1 cellular context compared by ENCODE assay signal in genomic region chr20:37542281-37542680, GRCh38.
TF ChIP-seq lines count a peak whose summit lies in the region.

No MANE protein-coding gene starts in this region.

TF ChIP-seq in K562, 482 proteins besides CTCF, POLR2A, EP300 and RAD21 (continued from another document and continues in another):
- TF ChIP-seq, protein P1, sequence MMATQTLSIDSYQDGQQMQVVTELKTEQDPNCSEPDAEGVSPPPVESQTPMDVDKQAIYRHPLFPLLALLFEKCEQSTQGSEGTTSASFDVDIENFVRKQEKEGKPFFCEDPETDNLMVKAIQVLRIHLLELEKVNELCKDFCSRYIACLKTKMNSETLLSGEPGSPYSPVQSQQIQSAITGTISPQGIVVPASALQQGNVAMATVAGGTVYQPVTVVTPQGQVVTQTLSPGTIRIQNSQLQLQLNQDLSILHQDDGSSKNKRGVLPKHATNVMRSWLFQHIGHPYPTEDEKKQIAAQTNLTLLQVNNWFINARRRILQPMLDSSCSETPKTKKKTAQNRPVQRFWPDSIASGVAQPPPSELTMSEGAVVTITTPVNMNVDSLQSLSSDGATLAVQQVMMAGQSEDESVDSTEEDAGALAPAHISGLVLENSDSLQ (IDR thresholded peaks at IDR 0.05): no peak
- no peak for TF ChIP-seq POU5F1 (IDR thresholded peaks at IDR 0.05; ENCODE audit: borderline replicate concordance, low read depth, low read length, partially characterized antibody)
- TF ChIP-seq ATF4 (CRISPR knock-in tag; IDR thresholded peaks at IDR 0.05): peak; percentile 89
- peak; percentile 52; the same call in 1 of the 2 replicates for TF ChIP-seq ZNF280B (CRISPR knock-in tag; IDR thresholded peaks at IDR 0.05)
- no peak for TF ChIP-seq BRD4 (IDR thresholded peaks at IDR 0.05)
- no peak for TF ChIP-seq SRSF9 (IDR thresholded peaks at IDR 0.05; ENCODE audit: borderline replicate concordance, low read depth, low read length)
- TF ChIP-seq ZNF398 (CRISPR knock-in tag; IDR thresholded peaks at IDR 0.05): no peak
- TF ChIP-seq COPS2 (conservative IDR thresholded peaks at IDR 0.05): no peak
- TF ChIP-seq NEUROD1 (IDR thresholded peaks at IDR 0.05; ENCODE audit: borderline replicate concordance, low read depth, low read length, partially characterized antibody): no peak
- no peak for TF ChIP-seq PRMT5 (CRISPR knock-in tag; IDR thresholded peaks at IDR 0.05)
- TF ChIP-seq, protein P2, sequence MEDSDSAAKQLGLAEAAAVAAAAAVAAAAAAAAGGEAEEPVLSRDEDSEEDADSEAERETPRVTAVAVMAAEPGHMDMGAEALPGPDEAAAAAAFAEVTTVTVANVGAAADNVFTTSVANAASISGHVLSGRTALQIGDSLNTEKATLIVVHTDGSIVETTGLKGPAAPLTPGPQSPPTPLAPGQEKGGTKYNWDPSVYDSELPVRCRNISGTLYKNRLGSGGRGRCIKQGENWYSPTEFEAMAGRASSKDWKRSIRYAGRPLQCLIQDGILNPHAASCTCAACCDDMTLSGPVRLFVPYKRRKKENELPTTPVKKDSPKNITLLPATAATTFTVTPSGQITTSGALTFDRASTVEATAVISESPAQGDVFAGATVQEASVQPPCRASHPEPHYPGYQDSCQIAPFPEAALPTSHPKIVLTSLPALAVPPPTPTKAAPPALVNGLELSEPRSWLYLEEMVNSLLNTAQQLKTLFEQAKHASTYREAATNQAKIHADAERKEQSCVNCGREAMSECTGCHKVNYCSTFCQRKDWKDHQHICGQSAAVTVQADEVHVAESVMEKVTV (CRISPR knock-in tag; IDR thresholded peaks at IDR 0.05): no peak
- TF ChIP-seq, protein P3, sequence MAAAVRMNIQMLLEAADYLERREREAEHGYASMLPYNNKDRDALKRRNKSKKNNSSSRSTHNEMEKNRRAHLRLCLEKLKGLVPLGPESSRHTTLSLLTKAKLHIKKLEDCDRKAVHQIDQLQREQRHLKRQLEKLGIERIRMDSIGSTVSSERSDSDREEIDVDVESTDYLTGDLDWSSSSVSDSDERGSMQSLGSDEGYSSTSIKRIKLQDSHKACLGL (CRISPR knock-in tag; IDR thresholded peaks at IDR 0.05; ENCODE audit: borderline replicate concordance, poor library complexity, severe bottlenecking): no peak
- TF ChIP-seq, protein P4, sequence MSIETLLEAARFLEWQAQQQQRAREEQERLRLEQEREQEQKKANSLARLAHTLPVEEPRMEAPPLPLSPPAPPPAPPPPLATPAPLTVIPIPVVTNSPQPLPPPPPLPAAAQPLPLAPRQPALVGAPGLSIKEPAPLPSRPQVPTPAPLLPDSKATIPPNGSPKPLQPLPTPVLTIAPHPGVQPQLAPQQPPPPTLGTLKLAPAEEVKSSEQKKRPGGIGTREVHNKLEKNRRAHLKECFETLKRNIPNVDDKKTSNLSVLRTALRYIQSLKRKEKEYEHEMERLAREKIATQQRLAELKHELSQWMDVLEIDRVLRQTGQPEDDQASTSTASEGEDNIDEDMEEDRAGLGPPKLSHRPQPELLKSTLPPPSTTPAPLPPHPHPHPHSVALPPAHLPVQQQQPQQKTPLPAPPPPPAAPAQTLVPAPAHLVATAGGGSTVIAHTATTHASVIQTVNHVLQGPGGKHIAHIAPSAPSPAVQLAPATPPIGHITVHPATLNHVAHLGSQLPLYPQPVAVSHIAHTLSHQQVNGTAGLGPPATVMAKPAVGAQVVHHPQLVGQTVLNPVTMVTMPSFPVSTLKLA (conservative IDR thresholded peaks at IDR 0.05): no peak
- TF ChIP-seq NR3C1 (CRISPR knock-in tag; IDR thresholded peaks at IDR 0.05): no peak
- TF ChIP-seq RFX7 (CRISPR knock-in tag; IDR thresholded peaks at IDR 0.05): no peak
- peak in 1 of 2 experiments; percentile 97; a peak in 2 of 4 replicates for TF ChIP-seq TEAD1 (CRISPR knock-in tag; IDR thresholded peaks at IDR 0.05)
- no peak for TF ChIP-seq SREBF1 (IDR thresholded peaks at IDR 0.05; ENCODE audit: borderline replicate concordance, low read depth, low read length)
- TF ChIP-seq, protein P5, sequence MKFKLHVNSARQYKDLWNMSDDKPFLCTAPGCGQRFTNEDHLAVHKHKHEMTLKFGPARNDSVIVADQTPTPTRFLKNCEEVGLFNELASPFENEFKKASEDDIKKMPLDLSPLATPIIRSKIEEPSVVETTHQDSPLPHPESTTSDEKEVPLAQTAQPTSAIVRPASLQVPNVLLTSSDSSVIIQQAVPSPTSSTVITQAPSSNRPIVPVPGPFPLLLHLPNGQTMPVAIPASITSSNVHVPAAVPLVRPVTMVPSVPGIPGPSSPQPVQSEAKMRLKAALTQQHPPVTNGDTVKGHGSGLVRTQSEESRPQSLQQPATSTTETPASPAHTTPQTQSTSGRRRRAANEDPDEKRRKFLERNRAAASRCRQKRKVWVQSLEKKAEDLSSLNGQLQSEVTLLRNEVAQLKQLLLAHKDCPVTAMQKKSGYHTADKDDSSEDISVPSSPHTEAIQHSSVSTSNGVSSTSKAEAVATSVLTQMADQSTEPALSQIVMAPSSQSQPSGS (CRISPR knock-in tag; IDR thresholded peaks at IDR 0.05): no peak
- TF ChIP-seq CBX8 (IDR thresholded peaks at IDR 0.05; ENCODE audit: borderline replicate concordance, extremely low read depth, low read depth, low read length, poor library complexity, severe bottlenecking): no peak
- no peak for TF ChIP-seq MEF2A (IDR thresholded peaks at IDR 0.05; ENCODE audit: control insufficient read depth, low read depth, low read length)
- no peak for TF ChIP-seq XRCC4 (IDR thresholded peaks at IDR 0.05; ENCODE audit: extremely low read depth, insufficient read depth, insufficient read length)
- no peak for TF ChIP-seq ZNF740 (CRISPR knock-in tag; IDR thresholded peaks at IDR 0.05)
- TF ChIP-seq ZNF740 (tag; IDR thresholded peaks at IDR 0.05): peak in 1 of 2 experiments; percentile 50; a peak in 1 of 4 replicates
- no peak for TF ChIP-seq SP2 (IDR thresholded peaks at IDR 0.05; ENCODE audit: extremely low read depth, low read depth, low read length, poor library complexity, severe bottlenecking)
- no peak for TF ChIP-seq CGGBP1 (CRISPR knock-in tag; IDR thresholded peaks at IDR 0.05)
- TF ChIP-seq, protein P6, sequence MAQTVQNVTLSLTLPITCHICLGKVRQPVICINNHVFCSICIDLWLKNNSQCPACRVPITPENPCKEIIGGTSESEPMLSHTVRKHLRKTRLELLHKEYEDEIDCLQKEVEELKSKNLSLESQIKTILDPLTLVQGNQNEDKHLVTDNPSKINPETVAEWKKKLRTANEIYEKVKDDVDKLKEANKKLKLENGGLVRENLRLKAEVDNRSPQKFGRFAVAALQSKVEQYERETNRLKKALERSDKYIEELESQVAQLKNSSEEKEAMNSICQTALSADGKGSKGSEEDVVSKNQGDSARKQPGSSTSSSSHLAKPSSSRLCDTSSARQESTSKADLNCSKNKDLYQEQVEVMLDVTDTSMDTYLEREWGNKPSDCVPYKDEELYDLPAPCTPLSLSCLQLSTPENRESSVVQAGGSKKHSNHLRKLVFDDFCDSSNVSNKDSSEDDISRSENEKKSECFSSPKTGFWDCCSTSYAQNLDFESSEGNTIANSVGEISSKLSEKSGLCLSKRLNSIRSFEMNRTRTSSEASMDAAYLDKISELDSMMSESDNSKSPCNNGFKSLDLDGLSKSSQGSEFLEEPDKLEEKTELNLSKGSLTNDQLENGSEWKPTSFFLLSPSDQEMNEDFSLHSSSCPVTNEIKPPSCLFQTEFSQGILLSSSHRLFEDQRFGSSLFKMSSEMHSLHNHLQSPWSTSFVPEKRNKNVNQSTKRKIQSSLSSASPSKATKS (CRISPR knock-in tag; IDR thresholded peaks at IDR 0.05): peak; percentile 25; the same call in 1 of the 2 replicates
- peak; percentile 96 for TF ChIP-seq ZFP1 (CRISPR knock-in tag; IDR thresholded peaks at IDR 0.05)
- no peak for TF ChIP-seq STAT5A (IDR thresholded peaks at IDR 0.05; ENCODE audit: borderline replicate concordance, low read length)
- no peak for TF ChIP-seq FOXJ3 (CRISPR knock-in tag; IDR thresholded peaks at IDR 0.05)
- no peak for TF ChIP-seq TCF3 (CRISPR knock-in tag; IDR thresholded peaks at IDR 0.05)
- no peak for TF ChIP-seq CBX3 (IDR thresholded peaks at IDR 0.05; ENCODE audit: borderline replicate concordance in 1 of 2, low read length in 2 of 2)
- no peak for TF ChIP-seq CXXC5 (CRISPR knock-in tag; IDR thresholded peaks at IDR 0.05)
- TF ChIP-seq ZBED1 (IDR thresholded peaks at IDR 0.05): no peak
- TF ChIP-seq KDM4B (IDR thresholded peaks at IDR 0.05; ENCODE audit: borderline replicate concordance in 2 of 2, low read depth in 1 of 2): no peak
- no peak for TF ChIP-seq KAT2B (IDR thresholded peaks at IDR 0.05; ENCODE audit: low read depth, low read length)
- no peak; the same call in 1 of the 2 replicates for TF ChIP-seq TCF15 (CRISPR knock-in tag; IDR thresholded peaks at IDR 0.05)
- TF ChIP-seq HDAC8 (tag; IDR thresholded peaks at IDR 0.05): peak; percentile 92
- no peak for TF ChIP-seq TFAM (CRISPR knock-in tag; conservative IDR thresholded peaks at IDR 0.05)
